9 cellular contexts compared by ENCODE assay signal in the genomic region with DNA sequence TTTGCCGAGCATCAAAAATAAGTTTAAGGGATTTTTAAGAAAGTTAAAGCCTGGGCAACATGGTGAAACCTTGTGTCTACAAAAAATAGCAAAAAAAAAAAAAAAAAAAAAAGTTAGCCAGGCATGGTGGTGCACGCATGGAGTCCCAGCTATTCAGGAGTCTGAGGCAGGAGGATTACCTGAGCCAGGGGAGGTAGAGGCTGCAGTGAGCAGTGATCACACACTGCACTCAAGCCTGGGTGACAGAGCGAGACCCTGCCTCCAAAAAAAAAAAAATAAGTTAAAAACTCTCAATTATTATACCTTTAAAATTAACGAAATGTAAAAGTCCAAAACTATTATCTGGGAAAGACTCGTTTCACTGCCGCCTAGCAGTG. TPM values are rescaled to one million over a fixed set of nuclear protein-coding genes. Genes with fewer than 3 reads are reported as not detected.
A peak's percentile ranks its signal among the peaks of the same experiment; 100 is the strongest.
DNase-seq lines count a peak whose midpoint lies in the region; FAIRE-seq and TF ChIP-seq lines count a peak whose summit lies in the region.
"Had no signal": no experiment of that assay in that cellular context is flagged by ENCODE, and none has a peak within 500 bp of the region (broad histone marks: within the 10 kb centered on the region; RNA-seq: fewer than 3 reads in every experiment).

No MANE protein-coding gene starts in this region.

- peaks cover 17% of the 10 kb centered on the region for H3K36me3 Mint-ChIP-seq in activated naive CD4-positive, alpha-beta T cell treated with anti-CD3 and anti-CD28 coated beads, Interleukin-2, amount 10 ng/mL, durations not matched to agents 7 days and 5 days
- H3K36me3 Mint-ChIP-seq in astrocyte (ENCODE audit: low read depth, unreplicated experiment), result peaks cover 15% of the 10 kb centered on the region
- peaks cover 8% of the 10 kb centered on the region for H3K36me3 Mint-ChIP-seq in type B pancreatic cell

- no peak for TF ChIP-seq CTCF in astrocyte (IDR thresholded peaks at IDR 0.05; ENCODE audit: insufficient read depth, low read depth, low read length)
- TF ChIP-seq CTCF in lower leg skin (IDR thresholded peaks at IDR 0.05), result no peak
- TF ChIP-seq CTCF in type B pancreatic cell (conservative IDR thresholded peaks at IDR 0.05), result no peak

- no peak for FAIRE-seq in astrocyte (lab: Jason Lieb, UNC)

- peaks cover 59% of the 10 kb centered on the region for H3K4me1 Mint-ChIP-seq in activated naive CD4-positive, alpha-beta T cell treated with anti-CD3 and anti-CD28 coated beads, Interleukin-2, amount 10 ng/mL, durations not matched to agents 7 days and 5 days
- peaks cover 29% of the 10 kb centered on the region for H3K4me1 Mint-ChIP-seq in astrocyte (ENCODE audit: low read depth, unreplicated experiment)
- peaks cover 32% of the 10 kb centered on the region for H3K4me1 Mint-ChIP-seq in type B pancreatic cell (ENCODE audit: unreplicated experiment)

- H3K4me3 ChIP-seq in astrocyte (ENCODE audit: insufficient read depth, low read depth, low read length), result peak overlapping the region; percentile 98
- H3K4me3 ChIP-seq in lower leg skin (ENCODE audit: low read depth, poor library complexity, severe bottlenecking), result peak overlapping the region; percentile 96

- H2AFZ ChIP-seq in astrocyte (ENCODE audit: low read depth, low read length), result no peak overlapping the region

- 17 to 19% methylated on average over 6 of the region's 6 CpGs for WGBS in lower leg skin, 2 donors

- H3K4me1 ChIP-seq in astrocyte (ENCODE audit: insufficient read depth, low read length), result peaks cover 24% of the 10 kb centered on the region

- peak overlapping the region; percentile 96 for H3K4me3 Mint-ChIP-seq in activated naive CD4-positive, alpha-beta T cell treated with anti-CD3 and anti-CD28 coated beads, Interleukin-2, amount 10 ng/mL, durations not matched to agents 7 days and 5 days
- peak overlapping the region; percentile 97 for H3K4me3 Mint-ChIP-seq in astrocyte (ENCODE audit: unreplicated experiment)
- H3K4me3 Mint-ChIP-seq in type B pancreatic cell, result peak overlapping the region; percentile 98

- H3K9me3 ChIP-seq in astrocyte (ENCODE audit: insufficient read depth, low read depth, low read length), result no peaks in the 10 kb centered on the region

- H3K36me3 ChIP-seq in astrocyte (ENCODE audit: insufficient read depth, low read length), result peaks cover 27% of the 10 kb centered on the region

- H3K27ac ChIP-seq in astrocyte (ENCODE audit: low read depth, low read length), result peak overlapping the region; percentile 97

- CTCF ChIA-PET in activated naive CD4-positive, alpha-beta T cell treated with anti-CD3 and anti-CD28 coated beads, Interleukin-2, amount 10 ng/mL, durations not matched to agents 7 days and 5 days (lab: Charles Lee), result no interaction called here

- intact Hi-C loops in lower leg skin (cut with DNase I; ENCODE audit: low total_unique reads), result no loop called here

- H4K20me1 ChIP-seq in astrocyte (ENCODE audit: insufficient read depth, low read length), result peaks cover 53% of the 10 kb centered on the region

- H3K9me3 Mint-ChIP-seq in activated naive CD4-positive, alpha-beta T cell treated with anti-CD3 and anti-CD28 coated beads, Interleukin-2, amount 10 ng/mL, durations not matched to agents 7 days and 5 days, result no peaks in the 10 kb centered on the region
- no peaks in the 10 kb centered on the region for H3K9me3 Mint-ChIP-seq in astrocyte (ENCODE audit: unreplicated experiment)
- H3K9me3 Mint-ChIP-seq in type B pancreatic cell, result peaks cover 5% of the 10 kb centered on the region

- peaks cover 9% of the 10 kb centered on the region for H3K27me3 Mint-ChIP-seq in activated naive CD4-positive, alpha-beta T cell treated with anti-CD3 and anti-CD28 coated beads, Interleukin-2, amount 10 ng/mL, durations not matched to agents 7 days and 5 days
- H3K27me3 Mint-ChIP-seq in astrocyte (ENCODE audit: low read depth, unreplicated experiment) (no peaks in the 10 kb centered on the region), type B pancreatic cell (no peaks in the 10 kb centered on the region)

- peak overlapping the region; percentile 84 for H3K4me2 ChIP-seq in astrocyte (ENCODE audit: low read length)

- peaks cover 63% of the 10 kb centered on the region for H3K79me2 ChIP-seq in astrocyte (ENCODE audit: insufficient read depth, low read length)

- no peak for TF ChIP-seq POLR2A in lower leg skin (IDR thresholded peaks at IDR 0.05)

- DNase-seq in activated naive CD4-positive, alpha-beta T cell treated with anti-CD3 and anti-CD28 coated beads, Interleukin-2, amount 10 ng/mL, durations not matched to agents 7 days and 5 days, result no peak
- DNase-seq in activated naive CD4-positive, alpha-beta T cell (lab: John Stamatoyannopoulos, UW), result no peak
- DNase-seq in astrocyte (ENCODE audit: low read depth) (no peak), lower leg skin (ENCODE audit: low spot score in 2 of 2) (no peak), type B pancreatic cell (ENCODE audit: extremely low spot score, unreplicated experiment) (no peak), midbrain (lab: John Stamatoyannopoulos, UW) (no peak), NCI-H187 treated with DMSO at 0.1 percent for 48 hours (lab: John Stamatoyannopoulos, UW) (no peak), HuH-7.5 (ENCODE audit: low spot score) (no peak)
- DNase-seq: DMS153 had no signal

- H3K27ac Mint-ChIP-seq in activated naive CD4-positive, alpha-beta T cell treated with anti-CD3 and anti-CD28 coated beads, Interleukin-2, amount 10 ng/mL, durations not matched to agents 7 days and 5 days, result peak overlapping the region; percentile 94
- H3K27ac Mint-ChIP-seq in astrocyte (ENCODE audit: unreplicated experiment) (peak overlapping the region; percentile 99), type B pancreatic cell (peak overlapping the region; percentile 99)

- H3K27me3 ChIP-seq in astrocyte (ENCODE audit: insufficient read depth, low read length), result no peaks in the 10 kb centered on the region

- peak overlapping the region; percentile 98 for H3K9ac ChIP-seq in astrocyte (ENCODE audit: low read length)

RNA-seq across cellular contexts. Expression of gene KDELR2, which starts 1.2 kb away (rescaled TPM):
- total RNA-seq in astrocyte (336 and 362 TPM in 2 replicates), lower leg skin (10 to 100 TPM; 44.8 to 64.3 (median 57.5) TPM), type B pancreatic cell (ENCODE audit: low replicate concordance) (147 and 227 TPM in 2 replicates)

RNA-seq across cellular contexts. Expression of gene DAGLB, which starts 35.0 kb away (rescaled TPM):
- total RNA-seq in astrocyte, result 21.9 and 28.3 TPM in 2 replicates
- 10 to 100 TPM; 26.1 to 35.9 (median 27.5) TPM for total RNA-seq in lower leg skin
- 21.2 and 27.0 TPM in 2 replicates for total RNA-seq in type B pancreatic cell (ENCODE audit: low replicate concordance)
